Comparison of ENCODE assay signal across 24 cellular contexts in the genomic region with DNA sequence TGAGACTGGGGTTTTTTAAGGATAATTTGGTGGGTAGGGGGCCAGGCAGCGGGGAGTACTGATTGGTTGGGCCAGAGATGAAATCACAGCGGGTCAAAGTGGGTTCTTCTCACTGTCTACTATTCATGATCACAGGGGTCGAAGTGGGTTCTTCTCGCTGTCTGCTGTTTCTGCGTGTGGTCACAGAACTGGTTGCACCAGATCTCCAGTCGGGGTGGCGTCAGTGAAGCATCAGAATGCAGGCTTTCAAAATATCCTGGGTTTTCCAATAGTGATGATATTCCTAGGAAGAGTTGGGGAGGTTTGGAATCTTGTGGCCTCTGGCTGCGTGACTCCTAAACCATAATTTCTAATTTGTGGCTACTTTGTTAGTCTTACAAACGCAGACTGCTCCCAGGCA. TPM values are rescaled to one million over a fixed set of nuclear protein-coding genes. Genes with fewer than 3 reads are reported as not detected.
DNase-seq lines count a peak whose midpoint lies in the region; ATAC-seq and TF ChIP-seq lines count a peak whose summit lies in the region.
"Had no signal": no experiment of that assay in that cellular context is flagged by ENCODE, and none has a peak within 500 bp of the region (broad histone marks: within the 10 kb centered on the region; RNA-seq: fewer than 3 reads in every experiment).

No MANE protein-coding gene starts in this region.

- H3K9me3 ChIP-seq in trophoblast cell (ENCODE audit: insufficient read depth, low read depth, low read length), result peaks cover 25% of the 10 kb centered on the region
- H3K9me3 ChIP-seq: Peyer's patch had no signal

- H3K27ac ChIP-seq in coronary artery (no peak overlapping the region), trophoblast cell (ENCODE audit: low read depth, low read length) (no peak overlapping the region)
- H3K27ac ChIP-seq: HL-60, Peyer's patch had no signal

- peak overlapping the region; percentile 50 for H4K91ac ChIP-seq in trophoblast cell (ENCODE audit: low read depth, low read length)

- no peak overlapping the region for H3K18ac ChIP-seq in trophoblast cell (ENCODE audit: low read length)

- WGBS in trophoblast cell (ENCODE audit: extremely low coverage, insufficient coverage, insufficient read length), result no CpG with 5 or more reads among the region's 9 CpGs

- H3K4me2 ChIP-seq in trophoblast cell (ENCODE audit: low read length), result no peak overlapping the region
- H3K4me2 ChIP-seq: BLaER1 treated with 17β-estradiol and CSF1 and Interleukin-3, amounts not matched to agents 10 nM and 100 nM; GM23338 had no signal

- no peak overlapping the region for H2AK5ac ChIP-seq in trophoblast cell (ENCODE audit: low read length)

- no peak overlapping the region for H3K14ac ChIP-seq in trophoblast cell (ENCODE audit: low read length)

- no peaks in the 10 kb centered on the region for H3K36me3 Mint-ChIP-seq in stimulated activated effector memory CD8-positive, alpha-beta T cell treated with anti-CD3 and anti-CD28 coated beads, Interleukin-12 subunit alpha, Interleukin-12 subunit beta, amount 100 ng/mL, for 72 hours
- H3K36me3 Mint-ChIP-seq: CD4-positive, alpha-beta memory T cell had no signal

- peaks cover 7% of the 10 kb centered on the region in 2 experiments for H3K4me1 ChIP-seq in trophoblast cell (ENCODE audit: control insufficient read depth in 1 of 2, insufficient read depth in 2 of 2, low read length in 2 of 2)
- H3K4me1 ChIP-seq: Peyer's patch had no signal

- no peaks in the 10 kb centered on the region for H3K27me3 ChIP-seq in trophoblast cell (ENCODE audit: insufficient read depth, low read length)
- H3K27me3 ChIP-seq: BLaER1 treated with 17β-estradiol and CSF1 and Interleukin-3, amounts not matched to agents 10 nM and 100 nM; Peyer's patch had no signal

- peak overlapping the region; percentile 12 for H2BK120ac ChIP-seq in trophoblast cell (ENCODE audit: insufficient read depth, low read length, poor library complexity)

- no peaks in the 10 kb centered on the region for H3K4me1 Mint-ChIP-seq in stimulated activated effector memory CD8-positive, alpha-beta T cell treated with anti-CD3 and anti-CD28 coated beads, Interleukin-12 subunit alpha, Interleukin-12 subunit beta, amount 100 ng/mL, for 72 hours
- H3K4me1 Mint-ChIP-seq: GM23338 had no signal

- H3K9ac ChIP-seq in trophoblast cell (ENCODE audit: low read length), result no peak overlapping the region
- H3K9ac ChIP-seq: BLaER1 treated with 17β-estradiol and CSF1 and Interleukin-3, amounts not matched to agents 10 nM and 100 nM had no signal

- H2AFZ ChIP-seq in trophoblast cell (ENCODE audit: insufficient read depth, low read length, poor library complexity), result no peak overlapping the region
- H2AFZ ChIP-seq: GM23338 had no signal

- H3K4me3 ChIP-seq in coronary artery (no peak overlapping the region), trophoblast cell (ENCODE audit: low read depth, low read length) (no peak overlapping the region)
- H3K4me3 ChIP-seq: BLaER1 treated with 17β-estradiol and CSF1 and Interleukin-3, amounts not matched to agents 10 nM and 100 nM; GM23338; Peyer's patch had no signal

- H3K4ac ChIP-seq in trophoblast cell (ENCODE audit: low read depth, low read length), result no peak overlapping the region

- peaks cover 3% of the 10 kb centered on the region for H3K79me1 ChIP-seq in trophoblast cell (ENCODE audit: low read length)

- no peak overlapping the region for H3K23ac ChIP-seq in trophoblast cell (ENCODE audit: low read length)

- H2BK12ac ChIP-seq in trophoblast cell (ENCODE audit: low read length), result no peak overlapping the region

- H3K4me3 Mint-ChIP-seq in stimulated activated effector memory CD8-positive, alpha-beta T cell treated with anti-CD3 and anti-CD28 coated beads, Interleukin-12 subunit alpha, Interleukin-12 subunit beta, amount 100 ng/mL, for 72 hours, result no peak overlapping the region
- H3K4me3 Mint-ChIP-seq: CD4-positive, alpha-beta memory T cell; GM23338 had no signal

- no peak for TF ChIP-seq CTCF in coronary artery (IDR thresholded peaks at IDR 0.05)

- no peaks in the 10 kb centered on the region for H3K36me3 ChIP-seq in trophoblast cell (ENCODE audit: control insufficient read depth in 1 of 2, insufficient read depth in 2 of 2, low read length in 2 of 2)
- H3K36me3 ChIP-seq: Peyer's patch had no signal

- no peaks in the 10 kb centered on the region for H3K79me2 ChIP-seq in trophoblast cell (ENCODE audit: control insufficient read depth, insufficient read depth, low read length, poor library complexity)

- H3K27ac Mint-ChIP-seq in stimulated activated effector memory CD8-positive, alpha-beta T cell treated with anti-CD3 and anti-CD28 coated beads, Interleukin-12 subunit alpha, Interleukin-12 subunit beta, amount 100 ng/mL, for 72 hours, result no peak overlapping the region
- H3K27ac Mint-ChIP-seq: CD4-positive, alpha-beta memory T cell; GM23338 had no signal

- H4K8ac ChIP-seq in trophoblast cell (ENCODE audit: low read depth, low read length), result peak overlapping the region; percentile 44

- no peak overlapping the region for H2BK5ac ChIP-seq in trophoblast cell (ENCODE audit: low read depth, low read length, poor library complexity)

- DNase-seq in ELR (ENCODE audit: low read depth) (peak; percentile 15), H4 (ENCODE audit: low spot score) (peak; percentile 63), coronary artery (ENCODE audit: low spot score) (peak; percentile 55), trophoblast cell (no peak), NCI-H1417 (lab: John Stamatoyannopoulos, UW) (no peak)
- DNase-seq in activated CD4-positive, alpha-beta T cell treated with anti-CD3 and anti-CD28 coated beads, Interleukin-2, amount 50 U/mL, for 48 hours, result no peak
- DNase-seq in stimulated activated effector memory CD8-positive, alpha-beta T cell treated with anti-CD3 and anti-CD28 coated beads, Interleukin-12 subunit alpha, Interleukin-12 subunit beta, amount 100 ng/mL, for 72 hours (ENCODE audit: low spot score in 2 of 2), result no peak
- DNase-seq: CD4-positive, alpha-beta memory T cell; DND-41; KBM-7; NCI-H1092; NCI-H1436 treated with DMSO at 0.1 percent for 48 hours; NCI-H1930; NCI-H226; NCI-H510A treated with DMSO at 0.1 percent for 48 hours; NCI-H774 had no signal

- ATAC-seq in stimulated activated effector memory CD8-positive, alpha-beta T cell treated with anti-CD3 and anti-CD28 coated beads, Interleukin-12 subunit alpha, Interleukin-12 subunit beta, amount 100 ng/mL, for 72 hours, result no peak
- ATAC-seq: HCT116, Right ventricle myocardium inferior had no signal

- H4K12ac ChIP-seq in trophoblast cell (ENCODE audit: low read depth, low read length), result no peak overlapping the region

- no peaks in the 10 kb centered on the region for H3K9me3 Mint-ChIP-seq in stimulated activated effector memory CD8-positive, alpha-beta T cell treated with anti-CD3 and anti-CD28 coated beads, Interleukin-12 subunit alpha, Interleukin-12 subunit beta, amount 100 ng/mL, for 72 hours
- H3K9me3 Mint-ChIP-seq: CD4-positive, alpha-beta memory T cell; GM23338 had no signal

RNA-seq across cellular contexts. Expression of gene TRPM2, which starts 45.1 kb away (rescaled TPM):
- 0.76 and 0.89 TPM in 2 replicates for total RNA-seq in H4 (2014; rRNA removed; shearing (Covaris generic))
- polyA plus RNA-seq in trophoblast cell (2013), result 0.01 and 0.03 TPM in 2 replicates
- total RNA-seq: G401 had no signal

RNA-seq across cellular contexts. Expression of gene LRRC3, which starts 56.8 kb away (rescaled TPM):
- total RNA-seq in H4 (2014; rRNA removed; shearing (Covaris generic)), result 0.37 and 0.52 TPM in 2 replicates
- 4.8 and 5.0 TPM in 2 replicates for polyA plus RNA-seq in trophoblast cell (2013)
- total RNA-seq: HT1080 had no signal

RNA-seq across cellular contexts. Expression of gene CFAP410, which starts 59.3 kb away (rescaled TPM):
- total RNA-seq in H4 (2014; rRNA removed; shearing (Covaris generic)), result 12.6 and 14.7 TPM in 2 replicates
- 8.3 and 10.1 TPM in 2 replicates for polyA plus RNA-seq in trophoblast cell (2013)

Comparison
In these comparisons a context has a peak if more than half of its experiments do, and no peak if none do; other contexts are left out.
1. DNase-seq: peak in ELR (single experiment), H4 (single experiment) and coronary artery (single experiment); none in trophoblast cell (0 of 2), activated CD4-positive, alpha-beta T cell treated with anti-CD3 and anti-CD28 coated beads, Interleukin-2, amount 50 U/mL, for 48 hours (0 of 2), stimulated activated effector memory CD8-positive, alpha-beta T cell treated with anti-CD3 and anti-CD28 coated beads, Interleukin-12 subunit alpha, Interleukin-12 subunit beta, amount 100 ng/mL, for 72 hours (0 of 2) and NCI-H1417 (0 of 3).